Comparison of ENCODE assay signal across 10 cellular contexts in the genomic region with DNA sequence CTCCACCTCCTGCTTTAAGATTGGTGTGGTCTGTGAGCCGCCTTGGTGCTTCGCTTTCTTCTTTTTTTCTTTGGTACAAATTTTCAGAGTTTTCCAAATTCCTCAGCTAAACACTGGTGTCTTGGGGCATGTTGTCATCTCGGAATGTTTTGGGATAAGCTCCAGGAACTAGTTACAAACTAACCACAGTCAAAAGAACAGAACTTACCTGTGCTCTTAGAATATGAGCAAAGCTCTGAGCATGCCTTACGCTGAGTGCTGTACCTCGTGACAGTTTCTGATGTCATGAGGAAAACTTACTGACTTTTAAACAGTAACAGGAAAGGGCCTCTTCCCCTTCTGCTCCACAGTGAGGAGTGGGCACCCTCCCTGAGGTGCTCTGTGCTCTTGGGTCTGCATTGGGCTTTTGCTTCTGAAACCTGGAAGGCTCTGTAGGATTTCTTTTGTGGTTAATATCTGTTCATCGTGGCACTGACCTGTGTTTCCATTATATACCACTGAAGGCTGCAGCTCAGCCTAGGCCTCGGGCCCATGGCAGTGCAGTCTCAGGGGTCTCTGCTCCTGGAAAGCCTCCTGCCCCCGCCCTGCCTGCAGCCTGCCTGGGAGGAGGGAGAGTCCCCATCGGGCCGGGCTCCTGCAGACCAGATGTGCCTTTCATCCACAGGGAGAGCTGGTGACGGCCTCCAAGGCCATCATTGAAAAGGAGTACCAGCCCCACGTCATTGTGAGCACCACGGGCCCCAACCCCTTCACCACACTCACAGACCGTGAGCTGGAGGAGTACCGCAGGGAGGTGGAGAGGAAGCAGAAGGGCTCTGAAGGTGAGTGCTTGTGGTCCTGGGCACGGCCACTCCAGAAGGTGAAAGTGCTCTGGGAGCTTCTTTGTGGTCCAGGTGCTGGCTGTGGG. TPM values are rescaled to one million over a fixed set of nuclear protein-coding genes. Genes with fewer than 3 reads are reported as not detected.
A peak's percentile ranks its signal among the peaks of the same experiment; 100 is the strongest.
DNase-seq lines count a peak whose midpoint lies in the region; ATAC-seq and TF ChIP-seq lines count a peak whose summit lies in the region.
"Had no signal": no experiment of that assay in that cellular context is flagged by ENCODE, and none has a peak within 500 bp of the region (broad histone marks: within the 10 kb centered on the region; RNA-seq: fewer than 3 reads in every experiment).

No MANE protein-coding gene starts in this region.

- intact Hi-C loops in activated CD4-positive, alpha-beta T cell treated with anti-CD3 and anti-CD28 coated beads for 36 hours (cut with DNase I, micrococcal nuclease), result no loop called here

- POLR2A ChIA-PET in activated CD4-positive, alpha-beta T cell treated with anti-CD3 and anti-CD28 coated beads for 36 hours (lab: Charles Lee), result no interaction called here

- peak overlapping the region; percentile 19 for H3K27ac Mint-ChIP-seq in activated CD4-positive, alpha-beta T cell treated with anti-CD3 and anti-CD28 coated beads for 36 hours
- H3K27ac Mint-ChIP-seq in central memory CD8-positive, alpha-beta T cell (ENCODE audit: low read depth), result peak overlapping the region; percentile 25
- no peak overlapping the region for H3K27ac Mint-ChIP-seq in chondrocyte (ENCODE audit: unreplicated experiment)

- H3K9me3 Mint-ChIP-seq in activated CD4-positive, alpha-beta T cell treated with anti-CD3 and anti-CD28 coated beads for 36 hours (ENCODE audit: low read depth), result no peaks in the 10 kb centered on the region
- H3K9me3 Mint-ChIP-seq in central memory CD8-positive, alpha-beta T cell, result no peaks in the 10 kb centered on the region
- H3K9me3 Mint-ChIP-seq in chondrocyte (ENCODE audit: low read depth), result peaks cover 2% of the 10 kb centered on the region

- CTCF ChIA-PET in activated CD4-positive, alpha-beta T cell treated with anti-CD3 and anti-CD28 coated beads for 36 hours (lab: Charles Lee), result no interaction called here

- peak; percentile 47 for ATAC-seq in activated CD4-positive, alpha-beta T cell treated with anti-CD3 and anti-CD28 coated beads for 36 hours
- ATAC-seq in HG03442 (IDR thresholded peaks at IDR 0.05; ENCODE audit: unreplicated experiment), result peak; percentile 60
- ATAC-seq in central memory CD8-positive, alpha-beta T cell (replicated peaks; ENCODE audit: extremely low read depth, poor library complexity, severe bottlenecking), result no peak
- no peak for ATAC-seq in GM21717 (IDR thresholded peaks at IDR 0.05; ENCODE audit: unreplicated experiment)

- no peak for TF ChIP-seq CTCF in chondrocyte (IDR thresholded peaks at IDR 0.05)

- H3K36me3 Mint-ChIP-seq in activated CD4-positive, alpha-beta T cell treated with anti-CD3 and anti-CD28 coated beads for 36 hours (ENCODE audit: low read depth), result peaks cover 46% of the 10 kb centered on the region
- peaks cover 59% of the 10 kb centered on the region for H3K36me3 Mint-ChIP-seq in central memory CD8-positive, alpha-beta T cell (ENCODE audit: insufficient read depth)
- H3K36me3 Mint-ChIP-seq in chondrocyte (ENCODE audit: low read depth), result peaks cover 46% of the 10 kb centered on the region

- H3K4me3 Mint-ChIP-seq in activated CD4-positive, alpha-beta T cell treated with anti-CD3 and anti-CD28 coated beads for 36 hours, result no peak overlapping the region
- H3K4me3 Mint-ChIP-seq in central memory CD8-positive, alpha-beta T cell, result no peak overlapping the region
- no peak overlapping the region for H3K4me3 Mint-ChIP-seq in chondrocyte (ENCODE audit: unreplicated experiment)

- H3K4me1 Mint-ChIP-seq in activated CD4-positive, alpha-beta T cell treated with anti-CD3 and anti-CD28 coated beads for 36 hours, result peaks cover 17% of the 10 kb centered on the region
- H3K4me1 Mint-ChIP-seq in central memory CD8-positive, alpha-beta T cell, result peaks cover 28% of the 10 kb centered on the region
- H3K4me1 Mint-ChIP-seq in chondrocyte (ENCODE audit: low read depth), result no peaks in the 10 kb centered on the region

- H3K27me3 Mint-ChIP-seq in activated CD4-positive, alpha-beta T cell treated with anti-CD3 and anti-CD28 coated beads for 36 hours, result no peaks in the 10 kb centered on the region
- H3K27me3 Mint-ChIP-seq in central memory CD8-positive, alpha-beta T cell, result no peaks in the 10 kb centered on the region
- no peaks in the 10 kb centered on the region for H3K27me3 Mint-ChIP-seq in chondrocyte (ENCODE audit: low read depth)

- DNase-seq in activated CD4-positive, alpha-beta T cell treated with anti-CD3 and anti-CD28 coated beads for 36 hours, result peak; percentile 26
- DNase-seq in activated CD4-positive, alpha-beta T cell treated with anti-CD3 and anti-CD28 coated beads, Interleukin-2, amount 50 U/mL, for 4 hours, result no peak
- no peak for DNase-seq in central memory CD8-positive, alpha-beta T cell (ENCODE audit: low spot score in 2 of 2)
- peak; percentile 52 for DNase-seq in stimulated activated CD8-positive, alpha-beta memory T cell treated with anti-CD3 and anti-CD28 coated beads, Interleukin-4, amount 100 ng/mL, for 48 hours
- DNase-seq in chondrocyte (ENCODE audit: low spot score), result no peak
- DNase-seq in D341Med (ENCODE audit: low spot score), result no peak
- DNase-seq: 8988T, amniotic stem cell had no signal

RNA-seq across cellular contexts. Expression of a gene that starts 48.7 kb away (rescaled TPM):
- 100 to 1,000 TPM in 1 of 2 experiments, 10 to 100 TPM in 1; 86.8 to 106 TPM for total RNA-seq in activated CD4-positive, alpha-beta T cell treated with anti-CD3 and anti-CD28 coated beads for 36 hours
- total RNA-seq in chondrocyte, result 22.2 to 23.9 TPM (median 22.7 TPM) in 3 replicates

RNA-seq across cellular contexts. Expression of a gene that starts 48.9 kb away (rescaled TPM):
- total RNA-seq in activated CD4-positive, alpha-beta T cell treated with anti-CD3 and anti-CD28 coated beads for 36 hours, result 1 to 10 TPM; 2.4 to 2.5 TPM
- total RNA-seq in chondrocyte, result 12.0 to 13.4 TPM (median 12.8 TPM) in 3 replicates

Comparison
In these comparisons a context has a peak if more than half of its experiments do, and no peak if none do; other contexts are left out.
1. DNase-seq: peak in activated CD4-positive, alpha-beta T cell treated with anti-CD3 and anti-CD28 coated beads for 36 hours (single experiment) and stimulated activated CD8-positive, alpha-beta memory T cell treated with anti-CD3 and anti-CD28 coated beads, Interleukin-4, amount 100 ng/mL, for 48 hours (single experiment); none in activated CD4-positive, alpha-beta T cell treated with anti-CD3 and anti-CD28 coated beads, Interleukin-2, amount 50 U/mL, for 4 hours (0 of 2), central memory CD8-positive, alpha-beta T cell (0 of 2), chondrocyte (single experiment) and D341Med (single experiment).
2. ATAC-seq: peak in activated CD4-positive, alpha-beta T cell treated with anti-CD3 and anti-CD28 coated beads for 36 hours (single experiment) and HG03442 (single experiment); none in central memory CD8-positive, alpha-beta T cell (single experiment) and GM21717 (single experiment).